8 cellular contexts compared by ENCODE assay signal in genomic region chr22:20020533-20021195, GRCh38. TPM values are rescaled to one million over a fixed set of nuclear protein-coding genes. Genes with fewer than 3 reads are reported as not detected.
A peak's percentile ranks its signal among the peaks of the same experiment; 100 is the strongest.
DNase-seq lines count a peak whose midpoint lies in the region; TF ChIP-seq lines count a peak whose summit lies in the region.

Gene TANGO2, plus strand, starts transcription at chr22:20021110. Its CDS starts 15,689 bp downstream, at chr22:20036799.

- peak within 1 kb of the TSS; percentile 46 for H3K9ac ChIP-seq in neural progenitor cell
- H3K9ac ChIP-seq in stomach smooth muscle (ENCODE audit: low read length in 2 of 2) = peak within 1 kb of the TSS; percentile 81 to 90

- no peaks in the 10 kb centered on the region for H3K36me3 Mint-ChIP-seq in neural progenitor cell

- H3K36me3 ChIP-seq in H7 (replicated peaks; ENCODE audit: control insufficient read depth, insufficient read depth, low read length) (no peaks in the 10 kb centered on the region), neural progenitor cell (no peaks in the 10 kb centered on the region), stomach smooth muscle (ENCODE audit: control insufficient read depth in 2 of 2, insufficient read depth in 2 of 2, low read length in 2 of 2) (peaks cover 0 to 2% of the 10 kb centered on the region in 2 donors)

- H3K9me3 ChIP-seq in neural progenitor cell (ENCODE audit: low read depth) (no peaks in the 10 kb centered on the region), stomach smooth muscle (ENCODE audit: control insufficient read depth in 2 of 2, low read length in 2 of 2) (no peaks in the 10 kb centered on the region)

- peak within 1 kb of the TSS; percentile 92 for H3K4me3 Mint-ChIP-seq in neural progenitor cell

- H3K27me3 Mint-ChIP-seq in neural progenitor cell (ENCODE audit: insufficient read depth, low read depth) = peaks cover 31% of the 10 kb centered on the region

- no peak within 1 kb of the TSS for H3K27ac Mint-ChIP-seq in neural progenitor cell

- H3K4me3 ChIP-seq in H7 (ENCODE audit: insufficient read depth, low read depth, low read length) (peak within 1 kb of the TSS; percentile 76), foreskin fibroblast (ENCODE audit: low read depth in 1 of 2, low read length in 2 of 2) (peak within 1 kb of the TSS; percentile 96 to 99), neural progenitor cell (peak within 1 kb of the TSS; percentile 80), stomach smooth muscle (ENCODE audit: low read length in 2 of 2) (peak within 1 kb of the TSS; percentile 92 to 97)

- H3K4me2 ChIP-seq in neural progenitor cell = peak within 1 kb of the TSS; percentile 96

- peaks cover 3% of the 10 kb centered on the region for H3F3A ChIP-seq in neural progenitor cell (ENCODE audit: low read depth)

- H3K9me3 Mint-ChIP-seq in neural progenitor cell = no peaks in the 10 kb centered on the region

- H2AFZ ChIP-seq in neural progenitor cell (replicated peaks) = peak within 1 kb of the TSS; percentile 92

- H3K4me1 Mint-ChIP-seq in neural progenitor cell = peaks cover 17% of the 10 kb centered on the region

- peaks cover 23% of the 10 kb centered on the region for H4K20me1 ChIP-seq in neural progenitor cell (ENCODE audit: low read depth)

- H3K4me1 ChIP-seq in neural progenitor cell (peaks cover 9% of the 10 kb centered on the region), stomach smooth muscle (ENCODE audit: control insufficient read depth, insufficient read depth, low read length) (peaks cover 40% of the 10 kb centered on the region)

- H3K79me2 ChIP-seq in neural progenitor cell (ENCODE audit: low read depth) = no peaks in the 10 kb centered on the region

- DNase-seq in Daoy (ENCODE audit: low read depth) (peak; percentile 95), H7 (peak; percentile 100), M059J (ENCODE audit: low read depth) (peak; percentile 81), SIG-M5 (lab: John Stamatoyannopoulos, UW) (peak; percentile 8), activated gamma-delta T cell (lab: John Stamatoyannopoulos, UW) (peak; percentile 93), foreskin fibroblast (peak; percentile 89 to 97), neural progenitor cell (ENCODE audit: low spot score) (peak; percentile 98)

- H3K27ac ChIP-seq in neural progenitor cell = no peak within 1 kb of the TSS
- H3K27ac ChIP-seq in stomach smooth muscle (ENCODE audit: low read length) = peak within 1 kb of the TSS; percentile 46

- peaks cover 38% of the 10 kb centered on the region for H3K27me3 ChIP-seq in H7 (ENCODE audit: control insufficient read depth, insufficient read depth, low read length)
- H3K27me3 ChIP-seq in neural progenitor cell = peaks cover 62% of the 10 kb centered on the region
- no peaks in the 10 kb centered on the region for H3K27me3 ChIP-seq in stomach smooth muscle (ENCODE audit: control insufficient read depth in 1 of 2, insufficient read depth in 2 of 2, low read length in 2 of 2)

- TF ChIP-seq CTCF in foreskin fibroblast (IDR thresholded peaks at IDR 0.05; ENCODE audit: low read depth, low read length) (no peak), neural progenitor cell (IDR thresholded peaks at IDR 0.05) (no peak)

RNA-seq across cellular contexts. Expression of gene TANGO2, which starts in this region (rescaled TPM):
- 17.3 and 21.1 TPM in 2 replicates for total RNA-seq in Daoy (2014; rRNA removed; shearing (Covaris generic))
- total RNA-seq in H7 (2014; rRNA removed; shearing (Covaris generic)) = 11.3 and 15.7 TPM in 2 replicates
- 34.0 and 36.1 TPM in 2 replicates for total RNA-seq in M059J (2014; rRNA removed; shearing (Covaris generic))
- total RNA-seq in neural progenitor cell (ENCODE audit: low replicate concordance) = 9.1 and 10.0 TPM in 2 replicates

Comparison
In these comparisons a context has a peak if more than half of its experiments do, and no peak if none do; other contexts are left out.
1. DNase-seq: peak in every context shown above with its lines; median percentile 100 in H7; 98 in neural progenitor cell; 95 in Daoy; 93 in activated gamma-delta T cell; 93 in foreskin fibroblast; 81 in M059J; 8 in SIG-M5.